Comparison of ENCODE assay signal across 8 cellular contexts in genomic region chr18:77061946-77062517, GRCh38.
A peak's percentile ranks its signal among the peaks of the same experiment; 100 is the strongest.
DNase-seq lines count a peak whose midpoint lies in the region; ATAC-seq and TF ChIP-seq lines count a peak whose summit lies in the region.

No MANE protein-coding gene starts in this region.

- no peaks in the 10 kb centered on the region for H3K9me3 ChIP-seq in heart left ventricle
- no peaks in the 10 kb centered on the region for H3K9me3 ChIP-seq in subcutaneous abdominal adipose tissue (ENCODE audit: control insufficient read depth in 5 of 5, low read length in 5 of 5)
- H3K9me3 ChIP-seq in neuronal stem cell (replicated peaks in 1 of 2; ENCODE audit: control insufficient read depth in 2 of 2, insufficient read depth in 1 of 2, low read depth in 1 of 2, low read length in 2 of 2), result no peaks in the 10 kb centered on the region

- H2BK5ac ChIP-seq in neuronal stem cell (ENCODE audit: low read length), result no peak overlapping the region

- intact Hi-C loops in Right ventricle myocardium superior (cut with DNase I) (no loop called here), Right ventricle myocardium inferior (cut with DNase I) (no loop called here), heart left ventricle (cut with DNase I) (loop anchor here in 4 of 10 donors (5.0 to 10.0 kb wide), 3 partner anchors 150 to 155 kb away; no protein-coding TSS in a partner anchor)

- no peak overlapping the region for H2BK12ac ChIP-seq in neuronal stem cell (ENCODE audit: low read length)

- no peak overlapping the region for H3K4me2 ChIP-seq in neuronal stem cell (ENCODE audit: insufficient read depth, low read length, poor library complexity, severe bottlenecking)

- no peak overlapping the region for H2AK5ac ChIP-seq in neuronal stem cell (ENCODE audit: low read depth, low read length)

- H2BK120ac ChIP-seq in neuronal stem cell (ENCODE audit: low read depth, low read length), result no peak overlapping the region

- DNase-seq in Right ventricle myocardium superior, result no peak
- no peak for DNase-seq in Right ventricle myocardium inferior (ENCODE audit: missing footprints)
- DNase-seq in SKM-1 (lab: John Stamatoyannopoulos, UW; ENCODE audit: unreplicated experiment), result peak; percentile 32
- no peak for DNase-seq in heart left ventricle
- no peak for DNase-seq in neuronal stem cell (ENCODE audit: low spot score)
- DNase-seq in GM19240 (ENCODE audit: insufficient read length, low spot score), result no peak

- H2AFZ ChIP-seq in neuronal stem cell (ENCODE audit: low read length), result no peak overlapping the region

- no peak overlapping the region for H3K23ac ChIP-seq in neuronal stem cell (ENCODE audit: low read depth, low read length, poor library complexity)

- H3K9ac ChIP-seq in subcutaneous abdominal adipose tissue (ENCODE audit: low read length in 5 of 5), result no peak overlapping the region
- no peak overlapping the region for H3K9ac ChIP-seq in neuronal stem cell (ENCODE audit: low read depth, low read length, poor library complexity)

- no peak for TF ChIP-seq POLR2A in heart left ventricle (IDR thresholded peaks at IDR 0.05)

- H4K8ac ChIP-seq in neuronal stem cell (ENCODE audit: low read depth, low read length), result no peak overlapping the region

- no peak overlapping the region for H2BK15ac ChIP-seq in neuronal stem cell (ENCODE audit: low read length)

- H3K79me1 ChIP-seq in neuronal stem cell (ENCODE audit: low read depth, low read length), result no peaks in the 10 kb centered on the region

- H3K4me1 ChIP-seq in heart left ventricle, result peaks cover 0 to 94% (median 26%) of the 10 kb centered on the region in 12 donors
- H3K4me1 ChIP-seq in subcutaneous abdominal adipose tissue (ENCODE audit: control insufficient read depth in 5 of 5, insufficient read depth in 5 of 5, low read length in 5 of 5), result peaks cover 3 to 65% (median 31%) of the 10 kb centered on the region in 5 donors
- H3K4me1 ChIP-seq in neuronal stem cell (ENCODE audit: control insufficient read depth in 2 of 2, insufficient read depth in 1 of 2, low read depth in 1 of 2, low read length in 2 of 2), result peaks cover 0 to 2% of the 10 kb centered on the region in 2 donors

- peak overlapping the region in 8 of 12 donors; percentile 10 to 88 (median 54) for H3K27ac ChIP-seq in heart left ventricle
- H3K27ac ChIP-seq in subcutaneous abdominal adipose tissue (ENCODE audit: low read depth, low read length), result peak overlapping the region; percentile 12
- H3K27ac ChIP-seq in neuronal stem cell (replicated peaks; ENCODE audit: low read length), result no peak overlapping the region

- no peak overlapping the region for H3K14ac ChIP-seq in neuronal stem cell (ENCODE audit: low read length)

- H3K4me3 ChIP-seq in heart left ventricle (no peak overlapping the region), subcutaneous abdominal adipose tissue (ENCODE audit: low read depth in 1 of 5, low read length in 5 of 5) (no peak overlapping the region), neuronal stem cell (ENCODE audit: low read length in 2 of 2) (no peak overlapping the region)

- peaks cover 0 to 15% (median 3%) of the 10 kb centered on the region in 9 donors for H3K36me3 ChIP-seq in heart left ventricle
- peaks cover 0 to 8% (median 4%) of the 10 kb centered on the region in 5 donors for H3K36me3 ChIP-seq in subcutaneous abdominal adipose tissue (ENCODE audit: control insufficient read depth in 5 of 5, insufficient read depth in 5 of 5, low read length in 5 of 5)
- H3K36me3 ChIP-seq in neuronal stem cell (replicated peaks in 1 of 2; ENCODE audit: control insufficient read depth in 2 of 2, insufficient read depth in 2 of 2, low read length in 2 of 2), result no peaks in the 10 kb centered on the region

- H3K18ac ChIP-seq in neuronal stem cell (ENCODE audit: low read length), result no peak overlapping the region

- H3K4ac ChIP-seq in neuronal stem cell (ENCODE audit: low read length), result no peak overlapping the region

- 72 to 79% (median 75%) methylated on average over 15 of the region's 15 CpGs for WGBS in heart left ventricle, 4 donors
- no CpG with 5 or more reads among the region's 15 CpGs for WGBS in neuronal stem cell (ENCODE audit: extremely low coverage in 2 of 2, insufficient read length in 2 of 2, insufficient replicate concordance in 1 of 2), 2 donors

- no peak overlapping the region for H4K91ac ChIP-seq in neuronal stem cell (ENCODE audit: low read depth, low read length, poor library complexity)

- ATAC-seq in Right ventricle myocardium superior (ENCODE audit: poor library complexity) (peak; percentile 34), Right ventricle myocardium inferior (no peak), HG03039 (IDR thresholded peaks at IDR 0.05; ENCODE audit: unreplicated experiment) (peak; percentile 32), heart left ventricle (peak in 3 of 4 donors; percentile 15 to 47 (median 43))

- no peaks in the 10 kb centered on the region for H3K27me3 ChIP-seq in heart left ventricle
- no peaks in the 10 kb centered on the region for H3K27me3 ChIP-seq in subcutaneous abdominal adipose tissue (ENCODE audit: control insufficient read depth in 5 of 5, insufficient read depth in 4 of 5, low read length in 5 of 5)
- no peaks in the 10 kb centered on the region for H3K27me3 ChIP-seq in neuronal stem cell (ENCODE audit: control insufficient read depth in 3 of 3, insufficient read depth in 3 of 3, low read depth in 1 of 3, low read length in 3 of 3)

- peak in 5 of 12 donors; percentile 11 to 38 (median 17) for TF ChIP-seq CTCF in heart left ventricle (IDR thresholded peaks at IDR 0.05)
